Comparison of ENCODE assay signal across 8 cellular contexts in the genomic region with DNA sequence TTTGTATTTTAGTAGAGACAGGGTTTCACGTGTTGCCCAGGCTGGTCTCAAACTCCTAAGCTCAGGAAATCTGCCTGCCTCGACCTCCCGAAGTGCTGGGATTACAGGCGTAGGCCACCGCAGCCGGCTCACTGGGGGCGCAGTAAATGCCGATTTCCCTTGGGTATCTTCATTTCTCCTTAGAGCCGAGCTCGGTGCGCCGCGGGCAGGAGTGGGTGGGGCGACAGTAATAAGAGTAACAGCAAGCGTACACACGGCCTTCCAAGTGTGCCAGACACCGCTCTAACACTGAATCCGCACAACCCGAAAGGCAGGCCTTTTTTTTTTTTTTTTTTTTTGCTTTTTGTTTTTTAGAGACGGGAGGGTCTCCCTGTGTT. TPM values are rescaled to one million over a fixed set of nuclear protein-coding genes. Genes with fewer than 3 reads are reported as not detected.
A peak's percentile ranks its signal among the peaks of the same experiment; 100 is the strongest.
DNase-seq lines count a peak whose midpoint lies in the region; ATAC-seq and TF ChIP-seq lines count a peak whose summit lies in the region.

No MANE protein-coding gene starts in this region.

- TF ChIP-seq EP300 in sigmoid colon (IDR thresholded peaks at IDR 0.05): no peak

- H3K36me3 ChIP-seq in cardiac muscle cell (peaks cover 19% of the 10 kb centered on the region), sigmoid colon (peaks cover 0 to 14% (median 10%) of the 10 kb centered on the region in 4 donors)

- TF ChIP-seq CTCF in cardiac muscle cell (IDR thresholded peaks at IDR 0.05; ENCODE audit: low read depth, low read length) (no peak), sigmoid colon (IDR thresholded peaks at IDR 0.05) (no peak)

- H3K4me1 ChIP-seq in cardiac muscle cell (ENCODE audit: low read depth) (peaks cover 12% of the 10 kb centered on the region), sigmoid colon (peaks cover 0 to 24% (median 21%) of the 10 kb centered on the region in 4 donors)

- TF ChIP-seq POLR2A in sigmoid colon (IDR thresholded peaks at IDR 0.05): no peak

- WGBS in sigmoid colon, 2 donors: 1% methylated on average over 20 of the region's 20 CpGs

- peak; percentile 21 for DNase-seq in DMS79 treated with DMSO at 0.1 percent for 48 hours (lab: John Stamatoyannopoulos, UW)
- no peak for DNase-seq in DMS79 (lab: John Stamatoyannopoulos, UW)
- peak; percentile 44 for DNase-seq in RKO (ENCODE audit: low spot score)
- peak; percentile 74 for DNase-seq in activated naive CD4-positive, alpha-beta T cell treated with Interleukin-2 at 50 U/mL for 16 hours
- peak; percentile 47 for DNase-seq in cardiac muscle cell (ENCODE audit: low read depth in 1 of 2, low spot score in 1 of 2)
- no peak for DNase-seq in sigmoid colon
- DNase-seq in NCI-H128 (lab: John Stamatoyannopoulos, UW; ENCODE audit: unreplicated experiment): no peak

- H3K27me3 ChIP-seq in cardiac muscle cell: no peaks in the 10 kb centered on the region
- no peaks in the 10 kb centered on the region for H3K27me3 ChIP-seq in sigmoid colon

- intact Hi-C loops in sigmoid colon (cut with DNase I): loop anchor here (1.0 to 2.0 kb wide), 3 partner anchors 169 to 811 kb away; a partner anchor contains a TSS

- H3K9me3 ChIP-seq in cardiac muscle cell (ENCODE audit: low read depth) (no peaks in the 10 kb centered on the region), sigmoid colon (no peaks in the 10 kb centered on the region)

- H3K4me3 ChIP-seq in cardiac muscle cell (peak overlapping the region; percentile 60), sigmoid colon (peak overlapping the region; percentile 67 to 73 (median 69))

- peak; percentile 17 for ATAC-seq in HG03039 (IDR thresholded peaks at IDR 0.05; ENCODE audit: unreplicated experiment)

- H3K27ac ChIP-seq in cardiac muscle cell (peak overlapping the region; percentile 78), sigmoid colon (peak overlapping the region; percentile 87 to 90 (median 89))

RNA-seq across cellular contexts. Expression of a gene that starts 0.5 kb away (rescaled TPM):
- total RNA-seq in cardiac muscle cell (110 and 138 TPM in 2 replicates), sigmoid colon (100 to 1,000 TPM in 2 of 4 donors, 10 to 100 TPM in 2; 86.7 to 469 (median 111) TPM)
- polyA plus RNA-seq in cardiac muscle cell (85.2 and 116 TPM in 2 replicates), sigmoid colon (10 to 100 TPM; 34.0 to 55.0 (median 34.8) TPM)

RNA-seq across cellular contexts. Expression of a gene that starts 24.6 kb away (rescaled TPM):
- total RNA-seq in cardiac muscle cell: 85.2 and 96.0 TPM in 2 replicates
- 115 and 152 TPM in 2 replicates for polyA plus RNA-seq in cardiac muscle cell
- 10 to 100 TPM; 27.0 to 51.2 (median 32.9) TPM for total RNA-seq in sigmoid colon
- 100 to 1,000 TPM; 102 to 119 (median 113) TPM for polyA plus RNA-seq in sigmoid colon

Comparison
In these comparisons a context has a peak if more than half of its experiments do, and no peak if none do; other contexts are left out.
1. DNase-seq: peak in DMS79 treated with DMSO at 0.1 percent for 48 hours (single experiment), RKO (single experiment), activated naive CD4-positive, alpha-beta T cell treated with Interleukin-2 at 50 U/mL for 16 hours (single experiment) and cardiac muscle cell (2 of 2); none in DMS79 (single experiment), sigmoid colon (single experiment) and NCI-H128 (single experiment).